In the genomic region with DNA sequence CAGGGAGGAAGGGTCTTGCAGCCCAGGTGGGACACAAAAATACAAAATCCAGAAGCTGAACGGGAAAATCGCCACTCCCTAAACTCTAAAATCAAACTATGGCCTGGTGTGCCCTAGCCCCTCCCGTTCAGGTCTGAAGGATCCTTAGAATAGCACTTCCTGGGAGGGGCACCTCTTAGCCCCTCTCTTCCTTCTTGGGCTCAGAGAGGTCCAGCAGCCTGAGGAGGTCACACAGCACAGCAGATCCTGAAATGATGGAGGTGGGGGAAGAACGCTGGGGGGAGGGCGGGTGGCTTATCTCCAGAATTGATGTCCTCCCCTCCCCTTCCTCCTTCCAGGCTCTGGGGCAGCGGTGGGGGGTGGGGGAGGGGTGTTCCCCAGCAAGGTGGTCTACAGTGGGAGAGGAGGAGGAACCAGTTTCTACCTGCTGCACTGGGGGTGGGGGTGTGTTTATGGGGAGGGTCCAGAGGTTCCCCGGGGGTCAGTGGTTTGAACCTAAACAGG, we compare ENCODE assay signal across 1 cellular context.
TF ChIP-seq lines count a peak whose summit lies in the region.

No MANE protein-coding gene starts in this region.

TF ChIP-seq in WTC11, 78 proteins besides CTCF, POLR2A, EP300 and RAD21 (continued from another document):
- TF ChIP-seq, protein P1, sequence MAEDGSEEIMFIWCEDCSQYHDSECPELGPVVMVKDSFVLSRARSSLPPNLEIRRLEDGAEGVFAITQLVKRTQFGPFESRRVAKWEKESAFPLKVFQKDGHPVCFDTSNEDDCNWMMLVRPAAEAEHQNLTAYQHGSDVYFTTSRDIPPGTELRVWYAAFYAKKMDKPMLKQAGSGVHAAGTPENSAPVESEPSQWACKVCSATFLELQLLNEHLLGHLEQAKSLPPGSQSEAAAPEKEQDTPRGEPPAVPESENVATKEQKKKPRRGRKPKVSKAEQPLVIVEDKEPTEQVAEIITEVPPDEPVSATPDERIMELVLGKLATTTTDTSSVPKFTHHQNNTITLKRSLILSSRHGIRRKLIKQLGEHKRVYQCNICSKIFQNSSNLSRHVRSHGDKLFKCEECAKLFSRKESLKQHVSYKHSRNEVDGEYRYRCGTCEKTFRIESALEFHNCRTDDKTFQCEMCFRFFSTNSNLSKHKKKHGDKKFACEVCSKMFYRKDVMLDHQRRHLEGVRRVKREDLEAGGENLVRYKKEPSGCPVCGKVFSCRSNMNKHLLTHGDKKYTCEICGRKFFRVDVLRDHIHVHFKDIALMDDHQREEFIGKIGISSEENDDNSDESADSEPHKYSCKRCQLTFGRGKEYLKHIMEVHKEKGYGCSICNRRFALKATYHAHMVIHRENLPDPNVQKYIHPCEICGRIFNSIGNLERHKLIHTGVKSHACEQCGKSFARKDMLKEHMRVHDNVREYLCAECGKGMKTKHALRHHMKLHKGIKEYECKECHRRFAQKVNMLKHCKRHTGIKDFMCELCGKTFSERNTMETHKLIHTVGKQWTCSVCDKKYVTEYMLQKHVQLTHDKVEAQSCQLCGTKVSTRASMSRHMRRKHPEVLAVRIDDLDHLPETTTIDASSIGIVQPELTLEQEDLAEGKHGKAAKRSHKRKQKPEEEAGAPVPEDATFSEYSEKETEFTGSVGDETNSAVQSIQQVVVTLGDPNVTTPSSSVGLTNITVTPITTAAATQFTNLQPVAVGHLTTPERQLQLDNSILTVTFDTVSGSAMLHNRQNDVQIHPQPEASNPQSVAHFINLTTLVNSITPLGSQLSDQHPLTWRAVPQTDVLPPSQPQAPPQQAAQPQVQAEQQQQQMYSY (CRISPR knock-in tag; IDR thresholded peaks at IDR 0.05), result no peak
- TF ChIP-seq HMGA2 (CRISPR knock-in tag; IDR thresholded peaks at IDR 0.05) (no peak), ZNF396 (CRISPR knock-in tag; IDR thresholded peaks at IDR 0.05; ENCODE audit: borderline replicate concordance) (no peak), SOX15 (CRISPR knock-in tag; IDR thresholded peaks at IDR 0.05) (no peak), TEAD1 (CRISPR knock-in tag; IDR thresholded peaks at IDR 0.05) (no peak), KAT7 (CRISPR knock-in tag; IDR thresholded peaks at IDR 0.05; ENCODE audit: borderline replicate concordance) (no peak), SP1 (CRISPR knock-in tag; conservative IDR thresholded peaks at IDR 0.05) (no peak)
- TF ChIP-seq, protein P2, sequence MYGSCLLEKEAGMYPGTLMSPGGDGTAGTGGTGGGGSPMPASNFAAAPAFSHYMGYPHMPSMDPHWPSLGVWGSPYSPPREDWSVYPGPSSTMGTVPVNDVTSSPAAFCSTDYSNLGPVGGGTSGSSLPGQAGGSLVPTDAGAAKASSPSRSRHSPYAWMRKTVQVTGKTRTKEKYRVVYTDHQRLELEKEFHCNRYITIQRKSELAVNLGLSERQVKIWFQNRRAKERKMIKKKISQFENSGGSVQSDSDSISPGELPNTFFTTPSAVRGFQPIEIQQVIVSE (CRISPR knock-in tag; IDR thresholded peaks at IDR 0.05; ENCODE audit: borderline replicate concordance), result no peak
- TF ChIP-seq, protein P3, sequence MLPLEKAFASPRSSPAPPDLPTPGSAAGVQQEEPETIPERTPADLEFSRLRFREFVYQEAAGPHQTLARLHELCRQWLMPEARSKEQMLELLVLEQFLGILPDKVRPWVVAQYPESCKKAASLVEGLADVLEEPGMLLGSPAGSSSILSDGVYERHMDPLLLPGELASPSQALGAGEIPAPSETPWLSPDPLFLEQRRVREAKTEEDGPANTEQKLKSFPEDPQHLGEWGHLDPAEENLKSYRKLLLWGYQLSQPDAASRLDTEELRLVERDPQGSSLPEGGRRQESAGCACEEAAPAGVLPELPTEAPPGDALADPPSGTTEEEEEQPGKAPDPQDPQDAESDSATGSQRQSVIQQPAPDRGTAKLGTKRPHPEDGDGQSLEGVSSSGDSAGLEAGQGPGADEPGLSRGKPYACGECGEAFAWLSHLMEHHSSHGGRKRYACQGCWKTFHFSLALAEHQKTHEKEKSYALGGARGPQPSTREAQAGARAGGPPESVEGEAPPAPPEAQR (CRISPR knock-in tag; IDR thresholded peaks at IDR 0.05), result no peak
